In the genomic region with DNA sequence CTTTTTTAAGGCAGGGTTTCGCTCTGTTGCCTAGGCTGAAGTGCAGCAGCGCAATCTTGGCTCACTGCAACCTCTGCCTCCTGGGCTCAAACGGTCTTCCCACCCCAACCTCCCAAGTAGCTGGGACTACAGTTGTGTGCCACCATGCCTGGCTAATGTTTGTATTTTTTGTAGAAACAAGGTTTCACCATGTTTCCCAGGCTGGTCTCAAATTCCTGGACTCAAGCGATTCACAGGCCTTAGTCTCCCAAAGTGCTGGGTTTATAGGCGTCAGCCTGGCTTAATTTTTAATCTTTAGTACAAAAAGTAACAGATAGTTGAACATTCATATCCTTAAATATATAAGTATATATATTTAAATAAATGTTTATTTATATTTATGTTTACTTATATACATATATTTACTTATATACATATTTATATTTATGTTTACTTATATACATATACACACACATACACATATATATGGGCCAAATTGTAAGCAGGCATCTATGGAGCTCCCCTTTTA, we compare ENCODE assay signal across 10 cellular contexts.
"Had no signal": no experiment of that assay in that cellular context is flagged by ENCODE, and none has a peak within 500 bp of the region (broad histone marks: within the 10 kb centered on the region; RNA-seq: fewer than 3 reads in every experiment).

No MANE protein-coding gene starts in this region.

- H3K4me2 ChIP-seq: KMS-11 had no signal

- FAIRE-seq: HTR-8/SVneo had no signal

- H3K36me3 ChIP-seq: HAP-1 had no signal

- H3K9ac ChIP-seq: GM23248, KMS-11 had no signal

- H3K4me3 ChIP-seq: GM23248, HAP-1 had no signal

- H3K9me3 ChIP-seq: HAP-1 had no signal

- H2AFZ ChIP-seq: GM23248 had no signal

- H3K27ac ChIP-seq: GM23248, KMS-11 had no signal

- ATAC-seq: HCT116 had no signal

- DNase-seq: GM23248, GOT3, H7, HFFc6, IMR-90, KBM-7 had no signal
